19 cellular contexts compared by ENCODE assay signal in the genomic region with DNA sequence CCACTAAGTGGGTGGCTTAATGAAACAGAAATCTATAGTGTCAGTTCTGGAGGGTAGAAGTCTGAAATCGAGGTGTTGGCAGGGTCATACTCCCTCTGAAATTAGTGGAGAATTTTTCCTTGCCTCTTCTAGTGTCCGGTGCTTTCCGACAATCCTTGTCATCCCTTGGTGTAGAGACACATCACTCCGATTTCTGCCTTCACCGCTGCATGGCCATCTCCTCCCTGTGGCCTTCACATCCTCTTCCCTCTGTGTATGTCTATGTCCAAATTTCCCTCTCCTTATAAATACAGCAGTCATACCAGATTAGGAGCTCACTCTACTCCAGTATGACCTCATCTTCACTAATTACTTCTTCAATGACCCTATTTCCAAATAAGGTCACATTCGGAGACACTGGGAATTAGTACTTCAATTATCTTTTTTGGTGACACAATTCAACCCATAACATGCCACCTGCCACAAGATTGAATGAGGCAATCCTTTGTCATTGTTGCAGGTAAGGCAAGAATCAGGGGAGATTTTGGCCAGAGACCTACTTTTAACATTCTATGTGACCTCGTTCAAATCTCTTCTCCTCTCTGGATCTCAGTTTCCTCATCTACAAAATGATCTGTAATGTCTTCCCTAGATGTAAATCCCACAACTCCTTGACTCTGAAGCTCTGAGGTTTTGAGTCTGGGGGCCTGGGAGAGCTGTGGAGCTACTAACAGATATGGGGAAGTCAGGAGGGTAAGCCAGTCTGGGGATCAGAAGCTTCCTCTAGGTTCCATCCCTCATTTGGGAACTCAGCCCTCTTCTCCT. TPM values are rescaled to one million over a fixed set of nuclear protein-coding genes. Genes with fewer than 3 reads are reported as not detected.
DNase-seq lines count a peak whose midpoint lies in the region; ATAC-seq and TF ChIP-seq lines count a peak whose summit lies in the region.
"Had no signal": no experiment of that assay in that cellular context is flagged by ENCODE, and none has a peak within 500 bp of the region (broad histone marks: within the 10 kb centered on the region; RNA-seq: fewer than 3 reads in every experiment).

No MANE protein-coding gene starts in this region.

- H3K9me3 ChIP-seq in esophagus squamous epithelium (no peaks in the 10 kb centered on the region), subcutaneous abdominal adipose tissue (ENCODE audit: control insufficient read depth in 5 of 5, low read length in 5 of 5) (no peaks in the 10 kb centered on the region)
- H3K9me3 ChIP-seq: body of pancreas, transverse colon had no signal

- H3K36me3 ChIP-seq in esophagus squamous epithelium (no peaks in the 10 kb centered on the region), subcutaneous abdominal adipose tissue (ENCODE audit: control insufficient read depth in 5 of 5, insufficient read depth in 5 of 5, low read length in 5 of 5) (no peaks in the 10 kb centered on the region)
- H3K36me3 ChIP-seq: transverse colon had no signal

- ATAC-seq in GM19455 (IDR thresholded peaks at IDR 0.05; ENCODE audit: unreplicated experiment): no peak
- no peak for ATAC-seq in SK-N-SH treated with all-trans-retinoic acid at 6 μM for 48 hours
- ATAC-seq: body of pancreas; natural killer cell treated with Interleukin-12 subunit alpha and Interleukin-12 subunit beta and Interleukin-15 and Interleukin-18, amount 100 ng/mL, for 72 hours; stimulated activated effector memory CD8-positive, alpha-beta T cell treated with anti-CD3 and anti-CD28 coated beads, Interleukin-12 subunit alpha, Interleukin-12 subunit beta, amount 100 ng/mL, for 72 hours had no signal

- DNase-seq in NCI-H748 (lab: John Stamatoyannopoulos, UW; ENCODE audit: unreplicated experiment) (peak; percentile 2), NCI-H748 treated with DMSO at 0.1 percent for 48 hours (lab: John Stamatoyannopoulos, UW) (no peak), NCI-H146 (lab: John Stamatoyannopoulos, UW) (peak; percentile 70), esophagus squamous epithelium (lab: John Stamatoyannopoulos, UW) (no peak), HPDE6-E6E7 (ENCODE audit: extremely low spot score) (no peak)
- DNase-seq: activated CD4-positive, alpha-beta T cell treated with anti-CD3 and anti-CD28 coated beads, Interleukin-2, amount 50 U/mL, for 1 hour; body of pancreas; cortex of kidney; erythroblast; H9; NCI-H1417 treated with DMSO at 0.1 percent for 48 hours; NCI-H526; stimulated activated CD4-positive, alpha-beta T cell treated with anti-CD3 and anti-CD28 coated beads, Interleukin-12 subunit alpha, Interleukin-12 subunit beta, amount 100 ng/mL, for 4 hours; transverse colon had no signal

- 75 to 83% methylated on average over 7 of the region's 7 CpGs for WGBS in esophagus squamous epithelium, 2 donors

- no peak for TF ChIP-seq CTCF in esophagus squamous epithelium (IDR thresholded peaks at IDR 0.05)

- H3K4me1 ChIP-seq in esophagus squamous epithelium (peaks cover 5 to 66% (median 33%) of the 10 kb centered on the region in 3 donors), subcutaneous abdominal adipose tissue (ENCODE audit: control insufficient read depth in 5 of 5, insufficient read depth in 5 of 5, low read length in 5 of 5) (peaks cover 12 to 82% (median 41%) of the 10 kb centered on the region in 5 donors)

- H3K27ac ChIP-seq in esophagus squamous epithelium: peak overlapping the region in 3 of 4 donors; percentile 57 to 67 (median 63)
- peak overlapping the region; percentile 82 for H3K27ac ChIP-seq in subcutaneous abdominal adipose tissue (ENCODE audit: low read depth, low read length)
- H3K27ac ChIP-seq: body of pancreas had no signal

- H3K27me3 ChIP-seq in esophagus squamous epithelium: peaks cover 0 to 4% (median 0%) of the 10 kb centered on the region in 4 donors
- no peaks in the 10 kb centered on the region for H3K27me3 ChIP-seq in subcutaneous abdominal adipose tissue (ENCODE audit: control insufficient read depth in 5 of 5, insufficient read depth in 4 of 5, low read length in 5 of 5)
- H3K27me3 ChIP-seq: body of pancreas, transverse colon had no signal

- no peak overlapping the region for H3K9ac ChIP-seq in subcutaneous abdominal adipose tissue (ENCODE audit: low read length in 5 of 5)

- intact Hi-C loops in esophagus squamous epithelium (cut with DNase I): loop anchor here (5.0 kb wide), 1 partner anchor 237 kb away; no protein-coding TSS in a partner anchor

- H3K4me3 ChIP-seq in esophagus squamous epithelium (no peak overlapping the region), subcutaneous abdominal adipose tissue (ENCODE audit: low read depth in 1 of 5, low read length in 5 of 5) (no peak overlapping the region)
- H3K4me3 ChIP-seq: body of pancreas, transverse colon had no signal

- no peak for TF ChIP-seq POLR2A in esophagus squamous epithelium (IDR thresholded peaks at IDR 0.05)

TF ChIP-seq in SK-N-SH treated with all-trans-retinoic acid at 6 μM for 48 hours, 23 proteins besides CTCF, POLR2A, EP300 and RAD21:
- TF ChIP-seq GLIS3 (CRISPR knock-in tag; IDR thresholded peaks at IDR 0.05): no peak

RNA-seq across cellular contexts. Expression of a gene that starts 16.1 kb away (rescaled TPM):
- total RNA-seq in esophagus squamous epithelium: 10 to 100 TPM; 18.1 to 25.5 (median 21.0) TPM

RNA-seq across cellular contexts. Expression of a gene that starts 48.1 kb away (rescaled TPM):
- 1,000 to 10,000 TPM in 1 of 4 donors, 100 to 1,000 TPM in 3; 243 to 1,044 (median 363) TPM for total RNA-seq in esophagus squamous epithelium

Comparison
In these comparisons a context has a peak if more than half of its experiments do, and no peak if none do; other contexts are left out.
1. DNase-seq: peak in NCI-H748 (single experiment) and NCI-H146 (single experiment); none in NCI-H748 treated with DMSO at 0.1 percent for 48 hours (single experiment), esophagus squamous epithelium (single experiment) and HPDE6-E6E7 (single experiment).